ENCODE assay signal across 8 cellular contexts in genomic region chr19:49084206-49085019, GRCh38. TPM values are rescaled to one million over a fixed set of nuclear protein-coding genes. Genes with fewer than 3 reads are reported as not detected.
DNase-seq lines count a peak whose midpoint lies in the region; TF ChIP-seq lines count a peak whose summit lies in the region.

No MANE protein-coding gene starts in this region.

- H3K79me2 ChIP-seq in OCI-LY3 (ENCODE audit: low read length) = peaks cover 42% of the 10 kb centered on the region
- H3K79me2 ChIP-seq in osteoblast (ENCODE audit: insufficient read depth, low read length) = peaks cover 41% of the 10 kb centered on the region

- POLR2A ChIA-PET in Caco-2 (lab: Charles Lee) = no interaction called here

- no peaks in the 10 kb centered on the region for H3K27me3 Mint-ChIP-seq in Caco-2 (ENCODE audit: insufficient read depth, unreplicated experiment)

- TF ChIP-seq CTCF in Caco-2 (IDR thresholded peaks at IDR 0.05; ENCODE audit: insufficient read depth in 1 of 2, low read depth in 1 of 2, low read length in 1 of 2, severe bottlenecking in 1 of 2, unreplicated experiment in 1 of 2) = no peak
- TF ChIP-seq CTCF in OCI-LY3 (IDR thresholded peaks at IDR 0.05; ENCODE audit: low read depth, low read length) = no peak
- no peak for TF ChIP-seq CTCF in osteoblast (IDR thresholded peaks at IDR 0.05; ENCODE audit: extremely low read depth, low read depth, low read length)

- no TSS peak for BruUV-seq in Caco-2 (replicated peaks; lab: Mats Ljungman, UMichigan)

- CTCF ChIA-PET in Caco-2 (lab: Charles Lee) = interaction anchor here (0.6 kb wide), 1 partner anchor 306 kb away, joined by 3 read pairs; no protein-coding TSS in a partner anchor

- no peaks in the 10 kb centered on the region for H3K9me3 Mint-ChIP-seq in Caco-2 (ENCODE audit: unreplicated experiment)

- H3K36me3 ChIP-seq in Caco-2 (ENCODE audit: control insufficient read depth, insufficient read depth, low read length) = no peaks in the 10 kb centered on the region
- H3K36me3 ChIP-seq in OCI-LY3 (replicated peaks; ENCODE audit: low read depth, low read length) = peaks cover 28% of the 10 kb centered on the region
- H3K36me3 ChIP-seq in endocrine pancreas (ENCODE audit: control insufficient read depth, insufficient read depth, low read length) = no peaks in the 10 kb centered on the region
- peaks cover 18% of the 10 kb centered on the region for H3K36me3 ChIP-seq in osteoblast (ENCODE audit: insufficient read depth, low read length)

- H3K36me3 Mint-ChIP-seq in Caco-2 (ENCODE audit: insufficient read depth, unreplicated experiment) = peaks cover 46% of the 10 kb centered on the region

- peaks cover 17% of the 10 kb centered on the region for H3K4me1 Mint-ChIP-seq in Caco-2 (ENCODE audit: low read depth, unreplicated experiment)

- in situ Hi-C loops in ACHN (cut with HindIII; ENCODE audit: low pct_ligation_motif_present, low pct_unique_long_range_greater_than_20kb, low sequenced_read_pairs) = no loop called here

- H3K4me2 ChIP-seq in OCI-LY3 (ENCODE audit: low read length) (peak overlapping the region; percentile 90), osteoblast (ENCODE audit: insufficient read depth, low read length) (peak overlapping the region; percentile 99)

- 0 out of 2 replicates have a peak, but pooled peaks cover 7% of the 10 kb centered on the region for H3K4me1 ChIP-seq in Caco-2
- H3K4me1 ChIP-seq in OCI-LY3 (ENCODE audit: low read length) = peaks cover 14% of the 10 kb centered on the region
- peaks cover 4% of the 10 kb centered on the region for H3K4me1 ChIP-seq in endocrine pancreas (ENCODE audit: control insufficient read depth, insufficient read depth, low read length)
- H3K4me1 ChIP-seq in osteoblast (ENCODE audit: insufficient read depth, low read length) = peaks cover 22% of the 10 kb centered on the region

- H3K27me3 ChIP-seq in Caco-2 (replicated peaks; ENCODE audit: control insufficient read depth, insufficient read depth, low read length) (no peaks in the 10 kb centered on the region), OCI-LY3 (ENCODE audit: low read depth, low read length) (no peaks in the 10 kb centered on the region), endocrine pancreas (ENCODE audit: control insufficient read depth, insufficient read depth, low read length) (no peaks in the 10 kb centered on the region), osteoblast (ENCODE audit: insufficient read depth, low read length) (no peaks in the 10 kb centered on the region)

- DNase-seq in Caco-2 (peak; percentile 42 to 50), osteoblast (ENCODE audit: insufficient read length, low spot score, missing footprints) (peak; percentile 15), ACHN (no peak), DMS79 (lab: John Stamatoyannopoulos, UW) (no peak)
- DNase-seq in stimulated activated CD4-positive, alpha-beta T cell treated with anti-CD3 and anti-CD28 coated beads, Interleukin-4, amount 100 ng/mL, for 1 hour = no peak
- DNase-seq in stimulated activated CD4-positive, alpha-beta T cell treated with anti-CD3 and anti-CD28 coated beads, Interleukin-12 subunit alpha, Interleukin-12 subunit beta, amount 100 ng/mL, for 4 hours = no peak

- H3K4me3 ChIP-seq in Caco-2 (ENCODE audit: low read depth, low read length) (peak overlapping the region; percentile 71), OCI-LY3 (ENCODE audit: low read length) (peak overlapping the region; percentile 92), endocrine pancreas (ENCODE audit: control insufficient read depth, insufficient read depth, low read length) (peak overlapping the region; percentile 31), osteoblast (ENCODE audit: insufficient read depth, low read length) (peak overlapping the region; percentile 94)

- peak overlapping the region; percentile 78 for H3K27ac Mint-ChIP-seq in Caco-2 (ENCODE audit: unreplicated experiment)

- H3K9ac ChIP-seq in OCI-LY3 (ENCODE audit: low read length) = peak overlapping the region; percentile 92
- peak overlapping the region; percentile 67 for H3K9ac ChIP-seq in endocrine pancreas (ENCODE audit: control insufficient read depth, insufficient read depth, low read length)

- peaks cover 34% of the 10 kb centered on the region for H4K20me1 ChIP-seq in OCI-LY3 (ENCODE audit: insufficient read depth, low read length)
- H4K20me1 ChIP-seq in osteoblast (ENCODE audit: insufficient read depth, low read length) = peaks cover 36% of the 10 kb centered on the region

- H3K9me3 ChIP-seq in Caco-2 (no peaks in the 10 kb centered on the region), OCI-LY3 (ENCODE audit: insufficient read depth, low read length) (no peaks in the 10 kb centered on the region), endocrine pancreas (ENCODE audit: control insufficient read depth, low read length) (no peaks in the 10 kb centered on the region), osteoblast (ENCODE audit: low read depth, low read length) (no peaks in the 10 kb centered on the region)

- H3K27ac ChIP-seq in OCI-LY3 (ENCODE audit: low read length) (peak overlapping the region; percentile 60), osteoblast (ENCODE audit: low read depth, low read length) (peak overlapping the region; percentile 53)

- peak overlapping the region; percentile 92 for H2AFZ ChIP-seq in OCI-LY3 (ENCODE audit: low read depth, low read length)
- H2AFZ ChIP-seq in osteoblast (ENCODE audit: low read length) = peak overlapping the region; percentile 99

- intact Hi-C loops in Caco-2 (cut with micrococcal nuclease; ENCODE audit: unreplicated experiment) = loop anchor here (1.0 to 2.0 kb wide), 3 partner anchors 13 to 35 kb away; partner anchors contain the start of genes C19orf73, NTF4 and PPFIA3

- H3K4me3 Mint-ChIP-seq in Caco-2 (ENCODE audit: unreplicated experiment) = peak overlapping the region; percentile 92

RNA-seq across cellular contexts. Expression of gene SNRNP70, which starts 0.8 kb away (rescaled TPM):
- total RNA-seq in Caco-2 (2022) (251 and 259 TPM in 2 replicates), osteoblast (105 and 111 TPM in 2 replicates)

RNA-seq across cellular contexts. Expression of gene KCNA7, which starts 11.9 kb away (rescaled TPM):
- total RNA-seq in Caco-2 (2022) (1.1 and 1.2 TPM in 2 replicates), osteoblast (not detected in 2 replicates)

RNA-seq across cellular contexts. Expression of gene NTF4, which starts 19.8 kb away (rescaled TPM):
- 9.1 and 10.2 TPM in 2 replicates for total RNA-seq in Caco-2 (2022)
- total RNA-seq in osteoblast = not detected in 2 replicates

RNA-seq across cellular contexts. Expression of gene CGB7, which starts 26.9 kb away (rescaled TPM):
- 2.2 and 3.0 TPM in 2 replicates for total RNA-seq in Caco-2 (2022)
- total RNA-seq in osteoblast = under 0.01 and 0.29 TPM in 2 replicates

RNA-seq across cellular contexts. Expression of gene LIN7B, which starts 29.8 kb away (rescaled TPM):
- 11.8 and 12.7 TPM in 2 replicates for total RNA-seq in Caco-2 (2022)
- total RNA-seq in osteoblast = 5.6 and 6.2 TPM in 2 replicates

Comparison
In these comparisons a context has a peak if more than half of its experiments do, and no peak if none do; other contexts are left out.
1. DNase-seq: peak in Caco-2 (2 of 2) and osteoblast (single experiment); none in ACHN (single experiment), DMS79 (single experiment), stimulated activated CD4-positive, alpha-beta T cell treated with anti-CD3 and anti-CD28 coated beads, Interleukin-4, amount 100 ng/mL, for 1 hour (single experiment) and stimulated activated CD4-positive, alpha-beta T cell treated with anti-CD3 and anti-CD28 coated beads, Interleukin-12 subunit alpha, Interleukin-12 subunit beta, amount 100 ng/mL, for 4 hours (single experiment).
2. H3K4me3 ChIP-seq: peak in every context shown above with its lines; median percentile 94 in osteoblast; 92 in OCI-LY3; 71 in Caco-2; 31 in endocrine pancreas.
3. RNA of gene NTF4, which starts 19.8 kb away (total RNA-seq): 9.1 to 10.2 TPM in Caco-2; not detected in osteoblast; every median in the first group is over 10 times any median in the second.